In the genomic region with DNA sequence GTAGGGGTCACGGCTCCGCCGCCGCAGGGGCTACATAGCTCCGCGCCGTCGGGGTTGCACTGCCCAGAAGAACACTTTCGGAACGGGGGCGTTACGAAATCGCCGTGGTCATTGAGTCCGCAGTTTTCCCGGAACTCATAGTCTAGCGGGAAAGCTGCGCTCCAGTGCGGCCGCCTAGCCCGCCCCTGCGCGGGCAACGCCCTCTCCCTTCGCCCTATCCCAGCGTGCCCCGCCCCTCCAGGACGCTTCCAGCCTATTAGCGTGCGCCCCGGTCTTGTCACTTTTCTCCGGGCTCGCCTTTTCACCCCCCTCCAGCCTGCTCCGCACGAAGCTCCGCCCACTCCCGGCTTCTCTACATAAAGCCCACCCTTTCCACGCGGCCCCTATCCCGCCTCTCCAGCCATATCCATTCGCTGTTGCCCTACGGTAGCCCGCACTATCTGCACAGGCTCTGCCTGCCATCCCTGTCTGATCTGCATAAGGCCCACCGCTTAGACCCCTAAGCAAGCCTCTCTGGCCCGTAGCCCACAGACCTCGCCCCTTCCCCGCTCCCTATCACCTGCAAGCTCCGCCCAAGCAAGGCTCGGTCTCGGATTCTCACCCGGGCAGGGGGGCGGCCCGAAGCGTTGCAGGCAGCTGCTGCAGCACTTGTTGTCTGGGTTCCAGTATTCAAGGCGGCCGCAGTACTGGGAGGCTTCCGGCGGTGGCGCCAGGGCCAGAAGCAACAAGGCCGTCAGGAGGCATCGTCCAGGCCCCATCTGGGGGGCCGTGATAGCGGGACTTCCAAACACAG, we compare ENCODE assay signal across 1 cellular context.
TF ChIP-seq lines count a peak whose summit lies in the region.

No MANE protein-coding gene starts in this region.

TF ChIP-seq in HepG2, 621 proteins besides CTCF, POLR2A, EP300 and RAD21 (continued from another document and continues in another):
- TF ChIP-seq DZIP1 (CRISPR knock-in tag; IDR thresholded peaks at IDR 0.05): 0 out of 2 replicates have a peak, but pooled peaks have one; percentile 16
- no peak for TF ChIP-seq TP53 (CRISPR knock-in tag; conservative IDR thresholded peaks at IDR 0.05)
- TF ChIP-seq MBD4 (IDR thresholded peaks at IDR 0.05; ENCODE audit: borderline replicate concordance, low read length): no peak
- TF ChIP-seq, protein P1, sequence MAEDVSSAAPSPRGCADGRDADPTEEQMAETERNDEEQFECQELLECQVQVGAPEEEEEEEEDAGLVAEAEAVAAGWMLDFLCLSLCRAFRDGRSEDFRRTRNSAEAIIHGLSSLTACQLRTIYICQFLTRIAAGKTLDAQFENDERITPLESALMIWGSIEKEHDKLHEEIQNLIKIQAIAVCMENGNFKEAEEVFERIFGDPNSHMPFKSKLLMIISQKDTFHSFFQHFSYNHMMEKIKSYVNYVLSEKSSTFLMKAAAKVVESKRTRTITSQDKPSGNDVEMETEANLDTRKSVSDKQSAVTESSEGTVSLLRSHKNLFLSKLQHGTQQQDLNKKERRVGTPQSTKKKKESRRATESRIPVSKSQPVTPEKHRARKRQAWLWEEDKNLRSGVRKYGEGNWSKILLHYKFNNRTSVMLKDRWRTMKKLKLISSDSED (CRISPR knock-in tag; IDR thresholded peaks at IDR 0.05): no peak
- TF ChIP-seq, protein P2, sequence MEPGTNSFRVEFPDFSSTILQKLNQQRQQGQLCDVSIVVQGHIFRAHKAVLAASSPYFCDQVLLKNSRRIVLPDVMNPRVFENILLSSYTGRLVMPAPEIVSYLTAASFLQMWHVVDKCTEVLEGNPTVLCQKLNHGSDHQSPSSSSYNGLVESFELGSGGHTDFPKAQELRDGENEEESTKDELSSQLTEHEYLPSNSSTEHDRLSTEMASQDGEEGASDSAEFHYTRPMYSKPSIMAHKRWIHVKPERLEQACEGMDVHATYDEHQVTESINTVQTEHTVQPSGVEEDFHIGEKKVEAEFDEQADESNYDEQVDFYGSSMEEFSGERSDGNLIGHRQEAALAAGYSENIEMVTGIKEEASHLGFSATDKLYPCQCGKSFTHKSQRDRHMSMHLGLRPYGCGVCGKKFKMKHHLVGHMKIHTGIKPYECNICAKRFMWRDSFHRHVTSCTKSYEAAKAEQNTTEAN (CRISPR knock-in tag; conservative IDR thresholded peaks at IDR 0.05): no peak
- TF ChIP-seq, protein P3, sequence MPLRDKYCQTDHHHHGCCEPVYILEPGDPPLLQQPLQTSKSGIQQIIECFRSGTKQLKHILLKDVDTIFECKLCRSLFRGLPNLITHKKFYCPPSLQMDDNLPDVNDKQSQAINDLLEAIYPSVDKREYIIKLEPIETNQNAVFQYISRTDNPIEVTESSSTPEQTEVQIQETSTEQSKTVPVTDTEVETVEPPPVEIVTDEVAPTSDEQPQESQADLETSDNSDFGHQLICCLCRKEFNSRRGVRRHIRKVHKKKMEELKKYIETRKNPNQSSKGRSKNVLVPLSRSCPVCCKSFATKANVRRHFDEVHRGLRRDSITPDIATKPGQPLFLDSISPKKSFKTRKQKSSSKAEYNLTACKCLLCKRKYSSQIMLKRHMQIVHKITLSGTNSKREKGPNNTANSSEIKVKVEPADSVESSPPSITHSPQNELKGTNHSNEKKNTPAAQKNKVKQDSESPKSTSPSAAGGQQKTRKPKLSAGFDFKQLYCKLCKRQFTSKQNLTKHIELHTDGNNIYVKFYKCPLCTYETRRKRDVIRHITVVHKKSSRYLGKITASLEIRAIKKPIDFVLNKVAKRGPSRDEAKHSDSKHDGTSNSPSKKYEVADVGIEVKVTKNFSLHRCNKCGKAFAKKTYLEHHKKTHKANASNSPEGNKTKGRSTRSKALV (CRISPR knock-in tag; IDR thresholded peaks at IDR 0.05): no peak
- TF ChIP-seq SNAI1 (CRISPR knock-in tag; IDR thresholded peaks at IDR 0.05; ENCODE audit: borderline replicate concordance): 0 out of 2 replicates have a peak, but pooled peaks have one; percentile 64
- no peak for TF ChIP-seq ZNF484 (CRISPR knock-in tag; IDR thresholded peaks at IDR 0.05; ENCODE audit: borderline replicate concordance, low read depth)
- TF ChIP-seq TFAP4 (IDR thresholded peaks at IDR 0.05; ENCODE audit: borderline replicate concordance, low read depth): peak; percentile 68; the same call in 1 of the 2 replicates
- no peak for TF ChIP-seq MTF2 (CRISPR knock-in tag; IDR thresholded peaks at IDR 0.05; ENCODE audit: borderline replicate concordance)
- no peak for TF ChIP-seq MEIS2 (CRISPR knock-in tag; IDR thresholded peaks at IDR 0.05)
- TF ChIP-seq ZNF251 (CRISPR knock-in tag; IDR thresholded peaks at IDR 0.05): no peak
- no peak for TF ChIP-seq REL (CRISPR knock-in tag; conservative IDR thresholded peaks at IDR 0.05)
- TF ChIP-seq ZNF644 (CRISPR knock-in tag; IDR thresholded peaks at IDR 0.05; ENCODE audit: low read depth): no peak
- no peak for TF ChIP-seq ZNF672 (CRISPR knock-in tag; IDR thresholded peaks at IDR 0.05)
- peak; percentile 17; the same call in 1 of the 2 replicates for TF ChIP-seq PPARG (CRISPR knock-in tag; conservative IDR thresholded peaks at IDR 0.05)
- no peak for TF ChIP-seq ZNF576 (CRISPR knock-in tag; IDR thresholded peaks at IDR 0.05)
- TF ChIP-seq ZKSCAN1 (IDR thresholded peaks at IDR 0.05; ENCODE audit: low read length): no peak
- TF ChIP-seq ZNF20 (CRISPR knock-in tag; IDR thresholded peaks at IDR 0.05): no peak
- no peak; the same call in 1 of the 2 replicates for TF ChIP-seq SOX5 (CRISPR knock-in tag; IDR thresholded peaks at IDR 0.05; ENCODE audit: borderline replicate concordance)
- TF ChIP-seq MXD1 (CRISPR knock-in tag; IDR thresholded peaks at IDR 0.05): no peak; the same call in 1 of the 2 replicates
- peak; percentile 45; the same call in 1 of the 2 replicates for TF ChIP-seq FOXA3 (CRISPR knock-in tag; IDR thresholded peaks at IDR 0.05)
- no peak for TF ChIP-seq ZNF510 (CRISPR knock-in tag; IDR thresholded peaks at IDR 0.05; ENCODE audit: low read depth)
- no peak for TF ChIP-seq ZNF333 (CRISPR knock-in tag; IDR thresholded peaks at IDR 0.05; ENCODE audit: borderline replicate concordance)
- TF ChIP-seq, protein P4, sequence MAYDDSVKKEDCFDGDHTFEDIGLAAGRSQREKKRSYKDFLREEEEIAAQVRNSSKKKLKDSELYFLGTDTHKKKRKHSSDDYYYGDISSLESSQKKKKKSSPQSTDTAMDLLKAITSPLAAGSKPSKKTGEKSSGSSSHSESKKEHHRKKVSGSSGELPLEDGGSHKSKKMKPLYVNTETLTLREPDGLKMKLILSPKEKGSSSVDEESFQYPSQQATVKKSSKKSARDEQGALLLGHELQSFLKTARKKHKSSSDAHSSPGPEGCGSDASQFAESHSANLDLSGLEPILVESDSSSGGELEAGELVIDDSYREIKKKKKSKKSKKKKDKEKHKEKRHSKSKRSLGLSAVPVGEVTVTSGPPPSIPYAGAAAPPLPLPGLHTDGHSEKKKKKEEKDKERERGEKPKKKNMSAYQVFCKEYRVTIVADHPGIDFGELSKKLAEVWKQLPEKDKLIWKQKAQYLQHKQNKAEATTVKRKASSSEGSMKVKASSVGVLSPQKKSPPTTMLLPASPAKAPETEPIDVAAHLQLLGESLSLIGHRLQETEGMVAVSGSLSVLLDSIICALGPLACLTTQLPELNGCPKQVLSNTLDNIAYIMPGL (CRISPR knock-in tag; IDR thresholded peaks at IDR 0.05; ENCODE audit: borderline replicate concordance in 1 of 2, low read depth in 1 of 2): peak; percentile 20 to 67; a peak in 3 of 4 replicates
- TF ChIP-seq LRRFIP1 (CRISPR knock-in tag; conservative IDR thresholded peaks at IDR 0.05): no peak
- no peak for TF ChIP-seq ZFP90 (CRISPR knock-in tag; IDR thresholded peaks at IDR 0.05; ENCODE audit: borderline replicate concordance)
- TF ChIP-seq GLI4 (CRISPR knock-in tag; IDR thresholded peaks at IDR 0.05; ENCODE audit: borderline replicate concordance): 0 out of 2 replicates have a peak, but pooled peaks have one; percentile 26
- TF ChIP-seq ZNF546 (CRISPR knock-in tag; conservative IDR thresholded peaks at IDR 0.05): no peak
- no peak for TF ChIP-seq ZNF383 (CRISPR knock-in tag; IDR thresholded peaks at IDR 0.05; ENCODE audit: borderline replicate concordance)
- TF ChIP-seq ZNF335 (CRISPR knock-in tag; IDR thresholded peaks at IDR 0.05): 0 out of 2 replicates have a peak, but pooled peaks have one; percentile 22
- no peak for TF ChIP-seq NFRKB (IDR thresholded peaks at IDR 0.05)
- TF ChIP-seq, protein P5, sequence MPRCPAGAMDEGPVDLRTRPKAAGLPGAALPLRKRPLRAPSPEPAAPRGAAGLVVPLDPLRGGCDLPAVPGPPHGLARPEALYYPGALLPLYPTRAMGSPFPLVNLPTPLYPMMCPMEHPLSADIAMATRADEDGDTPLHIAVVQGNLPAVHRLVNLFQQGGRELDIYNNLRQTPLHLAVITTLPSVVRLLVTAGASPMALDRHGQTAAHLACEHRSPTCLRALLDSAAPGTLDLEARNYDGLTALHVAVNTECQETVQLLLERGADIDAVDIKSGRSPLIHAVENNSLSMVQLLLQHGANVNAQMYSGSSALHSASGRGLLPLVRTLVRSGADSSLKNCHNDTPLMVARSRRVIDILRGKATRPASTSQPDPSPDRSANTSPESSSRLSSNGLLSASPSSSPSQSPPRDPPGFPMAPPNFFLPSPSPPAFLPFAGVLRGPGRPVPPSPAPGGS (CRISPR knock-in tag; IDR thresholded peaks at IDR 0.05): no peak
- peak; percentile 21; the same call in 1 of the 2 replicates for TF ChIP-seq GFI1 (CRISPR knock-in tag; IDR thresholded peaks at IDR 0.05; ENCODE audit: borderline replicate concordance)
- TF ChIP-seq ZNF10 (CRISPR knock-in tag; IDR thresholded peaks at IDR 0.05; ENCODE audit: borderline replicate concordance, low read depth): no peak
- 0 out of 2 replicates have a peak, but pooled peaks have one; percentile 10 for TF ChIP-seq ATF2 (CRISPR knock-in tag; IDR thresholded peaks at IDR 0.05)
- TF ChIP-seq TBX3 (IDR thresholded peaks at IDR 0.05; ENCODE audit: borderline replicate concordance): no peak
- TF ChIP-seq ERF (CRISPR knock-in tag; IDR thresholded peaks at IDR 0.05): peak; percentile 76
- TF ChIP-seq ZNF879 (CRISPR knock-in tag; IDR thresholded peaks at IDR 0.05): no peak
- 0 out of 2 replicates have a peak, but pooled peaks have one; percentile 24 for TF ChIP-seq GZF1 (CRISPR knock-in tag; IDR thresholded peaks at IDR 0.05)
- TF ChIP-seq PHF5A (CRISPR knock-in tag; IDR thresholded peaks at IDR 0.05; ENCODE audit: low read depth, unreplicated experiment): no peak
- TF ChIP-seq GABPB1 (CRISPR knock-in tag; IDR thresholded peaks at IDR 0.05): peak; percentile 77
- TF ChIP-seq ZFP1 (CRISPR knock-in tag; IDR thresholded peaks at IDR 0.05): no peak; the same call in 1 of the 2 replicates
